In genomic region chr6:42898891-42899361, GRCh38 we compare ENCODE assay signal across 1 cellular context.
TF ChIP-seq lines count a peak whose summit lies in the region.

No MANE protein-coding gene starts in this region.

TF ChIP-seq in GM12878, 131 proteins besides CTCF, POLR2A, EP300 and RAD21 (continued from another document):
- TF ChIP-seq, protein P1, sequence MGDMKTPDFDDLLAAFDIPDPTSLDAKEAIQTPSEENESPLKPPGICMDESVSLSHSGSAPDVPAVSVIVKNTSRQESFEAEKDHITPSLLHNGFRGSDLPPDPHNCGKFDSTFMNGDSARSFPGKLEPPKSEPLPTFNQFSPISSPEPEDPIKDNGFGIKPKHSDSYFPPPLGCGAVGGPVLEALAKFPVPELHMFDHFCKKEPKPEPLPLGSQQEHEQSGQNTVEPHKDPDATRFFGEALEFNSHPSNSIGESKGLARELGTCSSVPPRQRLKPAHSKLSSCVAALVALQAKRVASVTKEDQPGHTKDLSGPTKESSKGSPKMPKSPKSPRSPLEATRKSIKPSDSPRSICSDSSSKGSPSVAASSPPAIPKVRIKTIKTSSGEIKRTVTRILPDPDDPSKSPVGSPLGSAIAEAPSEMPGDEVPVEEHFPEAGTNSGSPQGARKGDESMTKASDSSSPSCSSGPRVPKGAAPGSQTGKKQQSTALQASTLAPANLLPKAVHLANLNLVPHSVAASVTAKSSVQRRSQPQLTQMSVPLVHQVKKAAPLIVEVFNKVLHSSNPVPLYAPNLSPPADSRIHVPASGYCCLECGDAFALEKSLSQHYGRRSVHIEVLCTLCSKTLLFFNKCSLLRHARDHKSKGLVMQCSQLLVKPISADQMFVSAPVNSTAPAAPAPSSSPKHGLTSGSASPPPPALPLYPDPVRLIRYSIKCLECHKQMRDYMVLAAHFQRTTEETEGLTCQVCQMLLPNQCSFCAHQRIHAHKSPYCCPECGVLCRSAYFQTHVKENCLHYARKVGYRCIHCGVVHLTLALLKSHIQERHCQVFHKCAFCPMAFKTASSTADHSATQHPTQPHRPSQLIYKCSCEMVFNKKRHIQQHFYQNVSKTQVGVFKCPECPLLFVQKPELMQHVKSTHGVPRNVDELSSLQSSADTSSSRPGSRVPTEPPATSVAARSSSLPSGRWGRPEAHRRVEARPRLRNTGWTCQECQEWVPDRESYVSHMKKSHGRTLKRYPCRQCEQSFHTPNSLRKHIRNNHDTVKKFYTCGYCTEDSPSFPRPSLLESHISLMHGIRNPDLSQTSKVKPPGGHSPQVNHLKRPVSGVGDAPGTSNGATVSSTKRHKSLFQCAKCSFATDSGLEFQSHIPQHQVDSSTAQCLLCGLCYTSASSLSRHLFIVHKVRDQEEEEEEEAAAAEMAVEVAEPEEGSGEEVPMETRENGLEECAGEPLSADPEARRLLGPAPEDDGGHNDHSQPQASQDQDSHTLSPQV (IDR thresholded peaks at IDR 0.05) = no peak
